In genomic region chr10:28797904-28798371, GRCh38 we compare ENCODE assay signal across 16 cellular contexts.
DNase-seq lines count a peak whose midpoint lies in the region; ATAC-seq and TF ChIP-seq lines count a peak whose summit lies in the region.
"Had no signal": no experiment of that assay in that cellular context is flagged by ENCODE, and none has a peak within 500 bp of the region (broad histone marks: within the 10 kb centered on the region; RNA-seq: fewer than 3 reads in every experiment).

No MANE protein-coding gene starts in this region.

- H2AFZ ChIP-seq in fibroblast of lung (ENCODE audit: low read length) = no peak overlapping the region

- no peak overlapping the region for H3K9ac ChIP-seq in fibroblast of lung (ENCODE audit: insufficient read depth, low read length)

- H3K27me3 ChIP-seq in BE2C (no peaks in the 10 kb centered on the region), fibroblast of lung (ENCODE audit: control insufficient read depth, insufficient read depth, low read length) (no peaks in the 10 kb centered on the region), right lobe of liver (no peaks in the 10 kb centered on the region), uterus (no peaks in the 10 kb centered on the region)
- H3K27me3 ChIP-seq: sigmoid colon had no signal

- peaks cover 6% of the 10 kb centered on the region for H3K4me1 ChIP-seq in BE2C
- H3K4me1 ChIP-seq in fibroblast of lung (ENCODE audit: control insufficient read depth, extremely low read depth, insufficient read depth, low read length) = no peaks in the 10 kb centered on the region
- H3K4me1 ChIP-seq in right lobe of liver = peaks cover 0 to 37% (median 8%) of the 10 kb centered on the region in 4 donors
- H3K4me1 ChIP-seq in uterus = no peaks in the 10 kb centered on the region
- H3K4me1 ChIP-seq: sigmoid colon had no signal

- 58% methylated on average over 2 of the region's 2 CpGs for whole genome bisulfite sequencing in right lobe of liver (ENCODE audit: insufficient coverage, low coverage, low lambda C conversion rate, missing lambda C conversion rate)

- TF ChIP-seq POLR2A in right lobe of liver (IDR thresholded peaks at IDR 0.05) (no peak), uterus (IDR thresholded peaks at IDR 0.05) (no peak)

- H3K9me3 ChIP-seq in BE2C (no peaks in the 10 kb centered on the region), fibroblast of lung (ENCODE audit: control insufficient read depth, insufficient read depth, low read depth, low read length) (no peaks in the 10 kb centered on the region), right lobe of liver (no peaks in the 10 kb centered on the region), uterus (no peaks in the 10 kb centered on the region)
- H3K9me3 ChIP-seq: sigmoid colon had no signal

- no peak overlapping the region for H3K27ac ChIP-seq in fibroblast of lung (ENCODE audit: insufficient read depth, low read length)
- peak overlapping the region in 2 of 3 donors; percentile 41 to 50 for H3K27ac ChIP-seq in right lobe of liver
- H3K27ac ChIP-seq in uterus = no peak overlapping the region
- H3K27ac ChIP-seq: sigmoid colon had no signal

- H3K4me3 ChIP-seq in BE2C (ENCODE audit: low read depth, low read length) (no peak overlapping the region), fibroblast of lung (replicated peaks in 1 of 4; ENCODE audit: control extremely low read depth in 1 of 4, insufficient read depth in 1 of 4, low read depth in 3 of 4, low read length in 4 of 4) (no peak overlapping the region), right lobe of liver (no peak overlapping the region), uterus (no peak overlapping the region)
- H3K4me3 ChIP-seq: sigmoid colon had no signal

- in situ Hi-C loops in SK-MEL-5 (cut with HindIII; ENCODE audit: low pct_unique_long_range_greater_than_20kb, low sequenced_read_pairs) = no loop called here

- intact Hi-C loops in right lobe of liver (cut with DNase I) = no loop called here
- intact Hi-C loops in uterus (cut with DNase I; ENCODE audit: low total_unique reads) = no loop called here

- no peaks in the 10 kb centered on the region for H4K20me1 ChIP-seq in fibroblast of lung (ENCODE audit: control insufficient read depth, extremely low read depth, insufficient read depth, low read length)

- DNase-seq in BE2C = no peak
- DNase-seq in SK-MEL-5 (ENCODE audit: low read depth, low spot score) = peak; percentile 62
- peak; percentile 11 to 66 for DNase-seq in fibroblast of lung (ENCODE audit: low read depth in 2 of 2)
- no peak for DNase-seq in right lobe of liver
- no peak for DNase-seq in 8988T
- DNase-seq in stimulated activated CD4-positive, alpha-beta T cell treated with anti-CD3 and anti-CD28 coated beads, Interleukin-12 subunit alpha, Interleukin-12 subunit beta, amount 100 ng/mL, for 4 hours = no peak
- no peak for DNase-seq in uterus
- DNase-seq: activated CD4-positive, CD25-positive, alpha-beta regulatory T cell; activated T-cell treated with anti-CD3 and anti-CD28 coated beads, Interleukin-2, amount 50 U/mL, for 72 hours; foreskin melanocyte; MM.1S; NCI-H187 treated with DMSO at 0.1 percent for 48 hours; NCI-H446 treated with DMSO at 0.1 percent for 48 hours; sigmoid colon; stimulated activated naive CD8-positive, alpha-beta T cell treated with anti-CD3 and anti-CD28 coated beads, Interleukin-15, Interleukin-2, amounts not matched to agents 100 U/mL and 50 U/mL, for 24 hours had no signal

- no peak overlapping the region for H3K4me2 ChIP-seq in fibroblast of lung (ENCODE audit: extremely low read depth, insufficient read depth, low read length)

- H3K79me2 ChIP-seq in fibroblast of lung (ENCODE audit: control insufficient read depth, insufficient read depth, low read length) = no peaks in the 10 kb centered on the region

- 0 out of 2 replicates have a peak, but pooled peaks have one; percentile 1 for TF ChIP-seq CTCF in BE2C (IDR thresholded peaks at IDR 0.05; ENCODE audit: low read depth, low read length)
- no peak for TF ChIP-seq CTCF in fibroblast of lung (conservative IDR thresholded peaks at IDR 0.05 in 1 of 2, IDR thresholded peaks at IDR 0.05 in 1 of 2; ENCODE audit: low read depth in 1 of 2, low read length in 2 of 2)
- no peak for TF ChIP-seq CTCF in right lobe of liver (IDR thresholded peaks at IDR 0.05)
- peak in 1 of 4 experiments; percentile 6 for TF ChIP-seq CTCF in uterus (IDR thresholded peaks at IDR 0.05)

- no peaks in the 10 kb centered on the region for H3K36me3 ChIP-seq in BE2C
- no peaks in the 10 kb centered on the region for H3K36me3 ChIP-seq in fibroblast of lung (ENCODE audit: control insufficient read depth, insufficient read depth, low read length)
- H3K36me3 ChIP-seq in right lobe of liver = no peaks in the 10 kb centered on the region
- H3K36me3 ChIP-seq in uterus = no peaks in the 10 kb centered on the region
- H3K36me3 ChIP-seq: sigmoid colon had no signal

- peak; percentile 83 to 88 (median 84) for ATAC-seq in right lobe of liver
- no peak for ATAC-seq in HG03342 (IDR thresholded peaks at IDR 0.05; ENCODE audit: unreplicated experiment)
- ATAC-seq: activated T-cell treated with anti-CD3 and anti-CD28 coated beads, Interleukin-2, amount 50 U/mL, for 72 hours; stimulated activated naive CD8-positive, alpha-beta T cell treated with anti-CD3 and anti-CD28 coated beads, Interleukin-15, Interleukin-2, amounts not matched to agents 100 U/mL and 50 U/mL, for 24 hours had no signal

Comparison
In these comparisons a context has a peak if more than half of its experiments do, and no peak if none do; other contexts are left out.
1. DNase-seq: peak in SK-MEL-5 (single experiment) and fibroblast of lung (2 of 2); none in BE2C (single experiment), right lobe of liver (0 of 3), 8988T (single experiment), stimulated activated CD4-positive, alpha-beta T cell treated with anti-CD3 and anti-CD28 coated beads, Interleukin-12 subunit alpha, Interleukin-12 subunit beta, amount 100 ng/mL, for 4 hours (single experiment) and uterus (0 of 2).
2. H3K27ac ChIP-seq: peak in right lobe of liver (2 of 3); none in fibroblast of lung (single experiment) and uterus (0 of 2).